Comparison of ENCODE assay signal across 1 cellular context in the genomic region with DNA sequence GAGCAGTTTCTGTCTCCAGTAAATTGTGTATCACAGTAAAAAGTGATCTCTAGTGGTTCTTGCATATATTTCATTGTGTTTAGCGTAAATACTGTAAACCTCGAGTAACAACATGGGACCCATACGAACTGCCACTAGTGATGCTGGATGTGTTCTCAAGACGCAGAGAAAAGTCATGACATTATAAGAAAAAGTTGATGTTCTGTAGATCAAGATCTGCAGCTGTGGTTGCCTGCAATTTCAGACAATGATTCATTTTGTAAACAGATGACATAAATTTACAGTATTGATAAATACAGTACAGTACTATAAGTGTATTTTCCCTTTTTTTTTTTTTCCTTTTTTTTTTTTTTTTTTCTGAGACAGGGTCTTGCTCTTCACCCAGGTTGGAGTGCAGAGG.
TF ChIP-seq lines count a peak whose summit lies in the region.

No MANE protein-coding gene starts in this region.

TF ChIP-seq in IMR-90, 13 proteins besides CTCF, POLR2A, EP300 and RAD21:
- TF ChIP-seq, protein P1, sequence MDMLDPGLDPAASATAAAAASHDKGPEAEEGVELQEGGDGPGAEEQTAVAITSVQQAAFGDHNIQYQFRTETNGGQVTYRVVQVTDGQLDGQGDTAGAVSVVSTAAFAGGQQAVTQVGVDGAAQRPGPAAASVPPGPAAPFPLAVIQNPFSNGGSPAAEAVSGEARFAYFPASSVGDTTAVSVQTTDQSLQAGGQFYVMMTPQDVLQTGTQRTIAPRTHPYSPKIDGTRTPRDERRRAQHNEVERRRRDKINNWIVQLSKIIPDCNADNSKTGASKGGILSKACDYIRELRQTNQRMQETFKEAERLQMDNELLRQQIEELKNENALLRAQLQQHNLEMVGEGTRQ (IDR thresholded peaks at IDR 0.05; ENCODE audit: low read depth, low read length): no peak
- TF ChIP-seq FOS (IDR thresholded peaks at IDR 0.05; ENCODE audit: low read depth, low read length): no peak
- TF ChIP-seq, protein P2, sequence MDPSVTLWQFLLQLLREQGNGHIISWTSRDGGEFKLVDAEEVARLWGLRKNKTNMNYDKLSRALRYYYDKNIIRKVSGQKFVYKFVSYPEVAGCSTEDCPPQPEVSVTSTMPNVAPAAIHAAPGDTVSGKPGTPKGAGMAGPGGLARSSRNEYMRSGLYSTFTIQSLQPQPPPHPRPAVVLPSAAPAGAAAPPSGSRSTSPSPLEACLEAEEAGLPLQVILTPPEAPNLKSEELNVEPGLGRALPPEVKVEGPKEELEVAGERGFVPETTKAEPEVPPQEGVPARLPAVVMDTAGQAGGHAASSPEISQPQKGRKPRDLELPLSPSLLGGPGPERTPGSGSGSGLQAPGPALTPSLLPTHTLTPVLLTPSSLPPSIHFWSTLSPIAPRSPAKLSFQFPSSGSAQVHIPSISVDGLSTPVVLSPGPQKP (IDR thresholded peaks at IDR 0.05; ENCODE audit: borderline replicate concordance, low read depth, low read length): no peak
- no peak for TF ChIP-seq MAZ (IDR thresholded peaks at IDR 0.05; ENCODE audit: borderline replicate concordance, low read depth, low read length)
- TF ChIP-seq CEBPB (IDR thresholded peaks at IDR 0.05; ENCODE audit: low read depth, low read length): no peak
- no peak for TF ChIP-seq RCOR1 (IDR thresholded peaks at IDR 0.05; ENCODE audit: insufficient replicate concordance, low read length)
- TF ChIP-seq CHD1 (IDR thresholded peaks at IDR 0.05; ENCODE audit: low read depth, low read length): no peak
- TF ChIP-seq SMC3 (IDR thresholded peaks at IDR 0.05; ENCODE audit: low read depth, low read length): no peak
- no peak for TF ChIP-seq BHLHE40 (IDR thresholded peaks at IDR 0.05; ENCODE audit: low read depth, low read length)
- TF ChIP-seq MAFK (IDR thresholded peaks at IDR 0.05; ENCODE audit: low read depth, low read length): no peak
- TF ChIP-seq NFE2L2 (IDR thresholded peaks at IDR 0.05; ENCODE audit: low read depth, low read length): no peak
